20 cellular contexts compared by ENCODE assay signal in genomic region chr1:231329483-231329882, GRCh38. TPM values are rescaled to one million over a fixed set of nuclear protein-coding genes. Genes with fewer than 3 reads are reported as not detected.
DNase-seq lines count a peak whose midpoint lies in the region; ATAC-seq and TF ChIP-seq lines count a peak whose summit lies in the region.
"Had no signal": no experiment of that assay in that cellular context is flagged by ENCODE, and none has a peak within 500 bp of the region (broad histone marks: within the 10 kb centered on the region; RNA-seq: fewer than 3 reads in every experiment).

No MANE protein-coding gene starts in this region.

- H3K4me3 ChIP-seq in GM12865 (ENCODE audit: low read depth, low read length) (no peak overlapping the region), HEK293 (ENCODE audit: low read depth, low read length) (no peak overlapping the region)
- H3K4me3 ChIP-seq: BLaER1 treated with 17β-estradiol and CSF1 and Interleukin-3, amounts not matched to agents 10 nM and 100 nM; HAP-1 had no signal

- peak; percentile 14 for DNase-seq in GM12865 (ENCODE audit: low read depth)
- no peak for DNase-seq in neural crest cell (ENCODE audit: low read depth, low spot score)
- DNase-seq in hepatic stellate cell (ENCODE audit: low spot score): no peak
- no peak for DNase-seq in activated T-cell treated with anti-CD3 and anti-CD28 coated beads, Interleukin-2, amount 50 U/mL, for 24 hours
- no peak for DNase-seq in NCI-H1694 (lab: John Stamatoyannopoulos, UW)
- DNase-seq: AML-193; BE2C; CD4-positive, alpha-beta T cell; CD8-positive, alpha-beta memory T cell; DMS 273 treated with DMSO at 0.1 percent for 48 hours; DMS79; EL; GDM1; GOT3 had no signal

- ATAC-seq in HG03432 (IDR thresholded peaks at IDR 0.05; ENCODE audit: unreplicated experiment): peak; percentile 41

- no peaks in the 10 kb centered on the region; a peak in 1 of 3 replicates for H3K36me3 ChIP-seq in HEK293 (ENCODE audit: control insufficient read depth in 2 of 2, insufficient read depth in 1 of 2, low read length in 2 of 2)
- H3K36me3 ChIP-seq: BE2C, HAP-1 had no signal

- POLR2A ChIA-PET in HEK293 (lab: Yijun Ruan, JAX): interaction anchor here (0.7 kb wide), 1 partner anchor 1562 kb away, joined by 3 read pairs; no protein-coding TSS in a partner anchor

- CTCF ChIA-PET in HEK293 (lab: Yijun Ruan, JAX): no interaction called here

- no peak overlapping the region for H3K27ac ChIP-seq in HEK293 (ENCODE audit: extremely low read depth, low read depth, low read length)
- H3K27ac ChIP-seq: 22Rv1; BLaER1 treated with 17β-estradiol and CSF1 and Interleukin-3, amounts not matched to agents 10 nM and 100 nM had no signal

- H3K4me1 ChIP-seq in HEK293 (ENCODE audit: control insufficient read depth, insufficient read depth, low read length): peaks cover 11% of the 10 kb centered on the region
- H3K4me1 ChIP-seq: BE2C had no signal

- no peaks in the 10 kb centered on the region for H3K27me3 Mint-ChIP-seq in neural crest cell (ENCODE audit: low read depth)
- H3K27me3 Mint-ChIP-seq in activated T-cell treated with anti-CD3 and anti-CD28 coated beads, Interleukin-2, amount 50 U/mL, for 24 hours: no peaks in the 10 kb centered on the region
- H3K27me3 Mint-ChIP-seq: CD4-positive, alpha-beta T cell; CD8-positive, alpha-beta memory T cell had no signal

- TF ChIP-seq CTCF in GM12865 (IDR thresholded peaks at IDR 0.05; ENCODE audit: insufficient read depth, low read depth, low read length, missing control alignments) (no peak), HEK293 (tag by site-specific recombination; IDR thresholded peaks at IDR 0.05) (no peak), neural crest cell (conservative IDR thresholded peaks at IDR 0.05) (no peak)

- no peaks in the 10 kb centered on the region for H3K9me3 Mint-ChIP-seq in neural crest cell
- H3K9me3 Mint-ChIP-seq in activated T-cell treated with anti-CD3 and anti-CD28 coated beads, Interleukin-2, amount 50 U/mL, for 24 hours: no peaks in the 10 kb centered on the region
- H3K9me3 Mint-ChIP-seq: CD8-positive, alpha-beta memory T cell had no signal

- H3K4me1 Mint-ChIP-seq in neural crest cell: peaks cover 13% of the 10 kb centered on the region
- peaks cover 28% of the 10 kb centered on the region for H3K4me1 Mint-ChIP-seq in activated T-cell treated with anti-CD3 and anti-CD28 coated beads, Interleukin-2, amount 50 U/mL, for 24 hours (ENCODE audit: low read depth)

- H3K36me3 Mint-ChIP-seq in neural crest cell (ENCODE audit: low read depth): no peaks in the 10 kb centered on the region
- H3K36me3 Mint-ChIP-seq in activated T-cell treated with anti-CD3 and anti-CD28 coated beads, Interleukin-2, amount 50 U/mL, for 24 hours (ENCODE audit: low read depth): peaks cover 35% of the 10 kb centered on the region

- no peak overlapping the region for H3K27ac Mint-ChIP-seq in neural crest cell (ENCODE audit: unreplicated experiment)
- no peak overlapping the region for H3K27ac Mint-ChIP-seq in activated T-cell treated with anti-CD3 and anti-CD28 coated beads, Interleukin-2, amount 50 U/mL, for 24 hours
- H3K27ac Mint-ChIP-seq: CD4-positive, alpha-beta T cell had no signal

- H3K9me3 ChIP-seq in HEK293 (ENCODE audit: control insufficient read depth, insufficient read depth, low read depth, low read length): no peaks in the 10 kb centered on the region
- H3K9me3 ChIP-seq: BE2C; BLaER1 treated with 17β-estradiol and CSF1 and Interleukin-3, amounts not matched to agents 10 nM and 100 nM; HAP-1 had no signal

- peak overlapping the region; percentile 14 for H3K4me3 Mint-ChIP-seq in neural crest cell
- no peak overlapping the region for H3K4me3 Mint-ChIP-seq in activated T-cell treated with anti-CD3 and anti-CD28 coated beads, Interleukin-2, amount 50 U/mL, for 24 hours
- H3K4me3 Mint-ChIP-seq: CD14-positive monocyte; CD4-positive, alpha-beta T cell; CD8-positive, alpha-beta memory T cell had no signal

TF ChIP-seq in HEK293, 187 proteins besides CTCF, POLR2A, EP300 and RAD21:
- TF ChIP-seq ZNF121 (tag by site-specific recombination; IDR thresholded peaks at IDR 0.05) (peak; percentile 46; the same call in 1 of the 2 replicates), ZNF138 (tag by site-specific recombination; IDR thresholded peaks at IDR 0.05; ENCODE audit: borderline replicate concordance) (no peak)
TF ChIP-seq in HEK293: peak in this region for 1.

RNA-seq across cellular contexts. Expression of gene EXOC8, which starts 8.2 kb away (rescaled TPM):
- total RNA-seq in neural crest cell: 9.1 and 10.1 TPM in 2 replicates

RNA-seq across cellular contexts. Expression of gene SPRTN, which starts 8.6 kb away (rescaled TPM):
- 16.0 and 17.2 TPM in 2 replicates for total RNA-seq in neural crest cell
